32 cellular contexts compared by ENCODE assay signal in genomic region chr16:12423151-12423550, GRCh38.
"Had no signal": no experiment of that assay in that cellular context is flagged by ENCODE, and none has a peak within 500 bp of the region (broad histone marks: within the 10 kb centered on the region; RNA-seq: fewer than 3 reads in every experiment).

No MANE protein-coding gene starts in this region.

- H3K4me3 ChIP-seq: body of pancreas, breast epithelium had no signal

- H3K27ac ChIP-seq: body of pancreas, brain microvascular endothelial cell, breast epithelium, WERI-Rb-1 had no signal

- H3K36me3 ChIP-seq: brain microvascular endothelial cell, breast epithelium, WERI-Rb-1 had no signal

- H3K4me1 ChIP-seq: body of pancreas, breast epithelium had no signal

- FAIRE-seq: astrocyte had no signal

- DNase-seq: activated CD4-positive, alpha-beta memory T cell treated with anti-CD3 and anti-CD28 coated beads, Interleukin-2, amount 10 ng/mL, durations not matched to agents 7 days and 5 days; activated CD4-positive, alpha-beta T cell treated with anti-CD3 and anti-CD28 coated beads for 1 hour; activated CD4-positive, alpha-beta T cell treated with anti-CD3 and anti-CD28 coated beads for 36 hours; activated CD4-positive, alpha-beta T cell treated with anti-CD3 and anti-CD28 coated beads for 48 hours; activated CD4-positive, alpha-beta T cell treated with anti-CD3 and anti-CD28 coated beads, Interleukin-2, amount 10 ng/mL, durations not matched to agents 7 days and 5 days; activated CD4-positive, alpha-beta T cell treated with anti-CD3 and anti-CD28 coated beads, Interleukin-2, amount 50 U/mL, for 48 hours; activated CD4-positive, CD25-positive, alpha-beta regulatory T cell; activated CD8-positive, alpha-beta memory T cell treated with anti-CD3 and anti-CD28 coated beads for 24 hours; activated CD8-positive, alpha-beta memory T cell treated with anti-CD3 and anti-CD28 coated beads, Interleukin-2, amount 10 ng/mL, durations not matched to agents 7 days and 5 days; activated CD8-positive, alpha-beta memory T cell treated with anti-CD3 and anti-CD28 coated beads, Interleukin-2, amount 50 U/mL, for 48 hours; activated CD8-positive, alpha-beta T cell treated with anti-CD3 and anti-CD28 coated beads, Interleukin-2, amount 10 ng/mL, durations not matched to agents 7 days and 5 days; activated effector memory CD4-positive, alpha-beta T cell treated with Interleukin-2 at 50 U/mL for 16 hours; activated gamma-delta T cell; activated naive CD4-positive, alpha-beta T cell treated with anti-CD3 and anti-CD28 coated beads, Interleukin-2, amount 10 ng/mL, durations not matched to agents 7 days and 5 days; activated naive CD4-positive, alpha-beta T cell treated with Interleukin-2 at 50 U/mL for 16 hours; activated naive CD8-positive, alpha-beta T cell treated with anti-CD3 and anti-CD28 coated beads, Interleukin-2, amount 10 ng/mL, durations not matched to agents 7 days and 5 days; activated naive CD8-positive, alpha-beta T cell treated with anti-CD3 and anti-CD28 coated beads, Interleukin-2, amount 50 U/mL, for 24 hours; activated T-cell treated with anti-CD3 and anti-CD28 coated beads, Interleukin-2, amount 50 U/mL, for 24 hours; activated T-cell treated with anti-CD3 and anti-CD28 coated beads, Interleukin-2, amount 50 U/mL, for 48 hours; amygdala; anterior cingulate cortex; body of pancreas; brain microvascular endothelial cell; central memory CD4-positive, alpha-beta T cell; T-helper 1 cell; T-helper 2 cell; T-helper 9 cell; WERI-Rb-1 had no signal

- H3K27me3 ChIP-seq: body of pancreas, brain microvascular endothelial cell, breast epithelium had no signal

- H3K9me3 ChIP-seq: body of pancreas, breast epithelium had no signal

- ATAC-seq: activated CD4-positive, alpha-beta T cell treated with anti-CD3 and anti-CD28 coated beads for 36 hours; activated CD4-positive, CD25-positive, alpha-beta regulatory T cell treated with anti-CD3 and anti-CD28 coated beads, Interleukin-2, amount 50 U/mL, for 24 hours; activated CD8-positive, alpha-beta memory T cell treated with anti-CD3 and anti-CD28 coated beads, Interleukin-2, amount 10 ng/mL, durations not matched to agents 7 days and 5 days; activated CD8-positive, alpha-beta T cell treated with anti-CD3 and anti-CD28 coated beads, Interleukin-2, amount 10 ng/mL, durations not matched to agents 7 days and 5 days; activated naive CD8-positive, alpha-beta T cell treated with anti-CD3 and anti-CD28 coated beads, Interleukin-2, amount 50 U/mL, for 24 hours; body of pancreas; WTC11 had no signal
